In genomic region chr14:55712505-55712904, GRCh38 we compare ENCODE assay signal across 17 cellular contexts.
"Had no signal": no experiment of that assay in that cellular context is flagged by ENCODE, and none has a peak within 500 bp of the region (broad histone marks: within the 10 kb centered on the region; RNA-seq: fewer than 3 reads in every experiment).

No MANE protein-coding gene starts in this region.

- H3K36me3 ChIP-seq: sigmoid colon, upper lobe of right lung had no signal

- H3K27ac Mint-ChIP-seq: activated naive CD4-positive, alpha-beta T cell treated with anti-CD3 and anti-CD28 coated beads, Interleukin-2, amount 50 U/mL, for 72 hours; effector memory CD8-positive, alpha-beta T cell had no signal

- H3K9me3 ChIP-seq: body of pancreas, sigmoid colon, upper lobe of right lung had no signal

- H3K9me3 Mint-ChIP-seq: activated naive CD4-positive, alpha-beta T cell treated with anti-CD3 and anti-CD28 coated beads, Interleukin-2, amount 50 U/mL, for 72 hours; activated T-cell treated with anti-CD3 and anti-CD28 coated beads, Interleukin-2, amount 50 U/mL, for 4 hours; central memory CD8-positive, alpha-beta T cell; effector memory CD8-positive, alpha-beta T cell had no signal

- H3K27me3 ChIP-seq: body of pancreas, sigmoid colon, upper lobe of right lung had no signal

- H3K4me1 Mint-ChIP-seq: central memory CD8-positive, alpha-beta T cell had no signal

- ATAC-seq: activated CD4-positive, CD25-positive, alpha-beta regulatory T cell treated with anti-CD3 and anti-CD28 coated beads, Interleukin-2, amount 50 U/mL, for 24 hours; activated naive CD4-positive, alpha-beta T cell treated with anti-CD3 and anti-CD28 coated beads, Interleukin-2, amount 50 U/mL, for 72 hours; activated T-cell treated with anti-CD3 and anti-CD28 coated beads, Interleukin-2, amount 50 U/mL, for 4 hours; body of pancreas; effector memory CD8-positive, alpha-beta T cell; stimulated activated naive CD8-positive, alpha-beta T cell treated with anti-CD3 and anti-CD28 coated beads, Interleukin-15, Interleukin-2, amounts not matched to agents 100 U/mL and 50 U/mL, for 24 hours; upper lobe of right lung had no signal

- H3K27me3 Mint-ChIP-seq: central memory CD8-positive, alpha-beta T cell; effector memory CD8-positive, alpha-beta T cell had no signal

- H3K4me3 ChIP-seq: body of pancreas, sigmoid colon, upper lobe of right lung had no signal

- DNase-seq: activated CD4-positive, alpha-beta T cell treated with anti-CD3 and anti-CD28 coated beads, Interleukin-2, amount 50 U/mL, for 48 hours; activated effector memory CD4-positive, alpha-beta T cell treated with anti-CD3 and anti-CD28 coated beads, Interleukin-2, amount 50 U/mL, for 16 hours; activated T-cell treated with anti-CD3 and anti-CD28 coated beads, Interleukin-2, amount 50 U/mL, for 4 hours; amniotic stem cell; effector memory CD8-positive, alpha-beta T cell; mesenchymal stem cell; sigmoid colon; stimulated activated CD4-positive, alpha-beta T cell treated with anti-CD3 and anti-CD28 coated beads, Interleukin-12 subunit alpha, Interleukin-12 subunit beta, amount 100 ng/mL, for 4 hours; stimulated activated naive CD8-positive, alpha-beta T cell treated with anti-CD3 and anti-CD28 coated beads, Interleukin-15, Interleukin-2, amounts not matched to agents 100 U/mL and 50 U/mL, for 24 hours; T-helper 2 cell; upper lobe of right lung had no signal

- H3K27ac ChIP-seq: body of pancreas, parathyroid adenoma, sigmoid colon, upper lobe of right lung had no signal

- H3K36me3 Mint-ChIP-seq: activated naive CD4-positive, alpha-beta T cell treated with anti-CD3 and anti-CD28 coated beads, Interleukin-2, amount 50 U/mL, for 72 hours had no signal

- H3K4me1 ChIP-seq: body of pancreas, parathyroid adenoma had no signal

- H3K4me3 Mint-ChIP-seq: activated T-cell treated with anti-CD3 and anti-CD28 coated beads, Interleukin-2, amount 50 U/mL, for 4 hours; central memory CD8-positive, alpha-beta T cell; effector memory CD8-positive, alpha-beta T cell; neural crest cell had no signal
